In the genomic region with DNA sequence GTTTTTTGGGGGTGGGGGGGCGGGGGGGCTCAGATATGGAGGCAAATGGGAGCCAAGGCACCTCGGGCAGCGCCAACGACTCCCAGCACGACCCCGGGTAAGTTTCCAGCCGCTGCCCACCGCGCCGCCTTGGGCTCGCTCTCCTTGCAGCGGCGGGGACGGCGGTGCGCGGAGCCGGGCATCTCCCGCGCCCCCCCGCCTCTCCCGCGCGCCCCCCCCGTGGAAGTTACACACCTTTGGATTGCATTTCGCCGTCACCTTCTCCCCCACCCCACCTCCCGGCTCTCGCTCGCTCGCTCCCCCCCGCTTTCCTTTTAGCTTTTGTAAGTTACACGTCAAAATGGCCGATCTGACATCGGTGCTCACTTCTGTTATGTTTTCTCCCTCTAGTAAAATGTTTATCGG, we compare ENCODE assay signal across 8 cellular contexts. TPM values are rescaled to one million over a fixed set of nuclear protein-coding genes. Genes with fewer than 3 reads are reported as not detected.
A peak's percentile ranks its signal among the peaks of the same experiment; 100 is the strongest.
DNase-seq lines count a peak whose midpoint lies in the region; ATAC-seq and TF ChIP-seq lines count a peak whose summit lies in the region.

No MANE protein-coding gene starts in this region.

- H3K27ac ChIP-seq in BLaER1 (peak overlapping the region; percentile 95), psoas muscle (peak overlapping the region; percentile 95)

- WGBS in psoas muscle, 3 donors: 0 to 2% (median 1%) methylated on average over 12 to 35 of the region's 36 CpGs

- H3K27me3 ChIP-seq in BLaER1 (no peaks in the 10 kb centered on the region), psoas muscle (ENCODE audit: insufficient read depth in 3 of 3, low read length in 2 of 3) (no peaks in the 10 kb centered on the region)

- H3K4me3 ChIP-seq in BLaER1: peak overlapping the region; percentile 89
- H3K4me3 ChIP-seq in psoas muscle: peak overlapping the region; percentile 90

- peak overlapping the region; percentile 90 for H3K4me3 Mint-ChIP-seq in activated naive CD4-positive, alpha-beta T cell treated with anti-CD3 and anti-CD28 coated beads for 36 hours

- intact Hi-C loops in activated naive CD4-positive, alpha-beta T cell treated with anti-CD3 and anti-CD28 coated beads for 36 hours (cut with micrococcal nuclease): loop anchor here (1.0 to 5.0 kb wide), 5 partner anchors 185 to 751 kb away; a partner anchor contains a TSS
- intact Hi-C loops in head of caudate nucleus (cut with DNase I): loop anchor here (10.0 kb wide), 1 partner anchor 408 kb away; no protein-coding TSS in a partner anchor
- intact Hi-C loops in psoas muscle (cut with DNase I): no loop called here

- H3K27me3 Mint-ChIP-seq in activated naive CD4-positive, alpha-beta T cell treated with anti-CD3 and anti-CD28 coated beads for 36 hours (ENCODE audit: low read depth): no peaks in the 10 kb centered on the region

- ATAC-seq in GM21619 (IDR thresholded peaks at IDR 0.05; ENCODE audit: unreplicated experiment): peak; percentile 4
- ATAC-seq in psoas muscle: peak; percentile 35 to 60 (median 40)

- CTCF ChIA-PET in activated naive CD4-positive, alpha-beta T cell treated with anti-CD3 and anti-CD28 coated beads for 36 hours (lab: Charles Lee): interaction anchor here (0.6 to 3.0 kb wide), 3 partner anchors 50 to 220 kb away, joined by 3 to 11 read pairs (median 3); no protein-coding TSS in a partner anchor

- H3K9ac ChIP-seq in BLaER1: peak overlapping the region; percentile 95

- H3K9me3 ChIP-seq in BLaER1: no peaks in the 10 kb centered on the region
- no peaks in the 10 kb centered on the region for H3K9me3 ChIP-seq in psoas muscle

- no peaks in the 10 kb centered on the region for H3K9me3 Mint-ChIP-seq in activated naive CD4-positive, alpha-beta T cell treated with anti-CD3 and anti-CD28 coated beads for 36 hours

- DNase-seq in NCI-H510A treated with DMSO at 0.1 percent for 48 hours (lab: John Stamatoyannopoulos, UW): peak; percentile 77
- DNase-seq in activated naive CD4-positive, alpha-beta T cell treated with anti-CD3 and anti-CD28 coated beads for 36 hours: peak; percentile 59
- DNase-seq in head of caudate nucleus: peak in 24 of 42 donors; percentile 14 to 66 (median 37)
- peak in 1 of 2 donors; percentile 62 for DNase-seq in psoas muscle
- DNase-seq in SHP77 treated with DMSO at 0.1 percent for 48 hours (lab: John Stamatoyannopoulos, UW): no peak
- DNase-seq in AG20443 (ENCODE audit: low spot score): no peak

- H4K20me1 ChIP-seq in BLaER1: peaks cover 28% of the 10 kb centered on the region

- H3K4me1 Mint-ChIP-seq in activated naive CD4-positive, alpha-beta T cell treated with anti-CD3 and anti-CD28 coated beads for 36 hours (ENCODE audit: low read depth): peaks cover 45% of the 10 kb centered on the region

- peak overlapping the region; percentile 28 for H3K27ac Mint-ChIP-seq in activated naive CD4-positive, alpha-beta T cell treated with anti-CD3 and anti-CD28 coated beads for 36 hours

- TF ChIP-seq CTCF in psoas muscle (IDR thresholded peaks at IDR 0.05): no peak

- H3K36me3 ChIP-seq in BLaER1 (peaks cover 29% of the 10 kb centered on the region), psoas muscle (ENCODE audit: insufficient read depth in 1 of 2, low read depth in 1 of 2) (peaks cover 0 to 12% of the 10 kb centered on the region in 2 donors)

- H3K4me1 ChIP-seq in BLaER1 (peaks cover 28% of the 10 kb centered on the region), psoas muscle (peaks cover 19% of the 10 kb centered on the region)

- H3K36me3 Mint-ChIP-seq in activated naive CD4-positive, alpha-beta T cell treated with anti-CD3 and anti-CD28 coated beads for 36 hours (ENCODE audit: low read depth): peaks cover 16% of the 10 kb centered on the region

- H3K4me2 ChIP-seq in BLaER1: no peak overlapping the region

RNA-seq across cellular contexts. Expression of a gene that starts 0.4 kb away (rescaled TPM):
- total RNA-seq in activated naive CD4-positive, alpha-beta T cell treated with anti-CD3 and anti-CD28 coated beads for 36 hours: 10 to 100 TPM; 38.8 to 39.0 TPM
- total RNA-seq in psoas muscle: 100 to 1,000 TPM in 2 of 4 donors, 10 to 100 TPM in 2; 87.1 to 133 (median 110) TPM
- 10 to 100 TPM; 37.6 to 85.8 (median 50.2) TPM for polyA plus RNA-seq in psoas muscle

Comparison
In these comparisons a context has a peak if more than half of its experiments do, and no peak if none do; other contexts are left out.
1. DNase-seq: peak in NCI-H510A treated with DMSO at 0.1 percent for 48 hours (single experiment), activated naive CD4-positive, alpha-beta T cell treated with anti-CD3 and anti-CD28 coated beads for 36 hours (single experiment) and head of caudate nucleus (24 of 42); none in SHP77 treated with DMSO at 0.1 percent for 48 hours (single experiment) and AG20443 (single experiment).
2. intact Hi-C loops: an anchor here in activated naive CD4-positive, alpha-beta T cell treated with anti-CD3 and anti-CD28 coated beads for 36 hours (1.0 to 5.0 kb wide) and head of caudate nucleus (10.0 kb wide); none called in psoas muscle.